Comparison of ENCODE assay signal across 9 cellular contexts in the genomic region with DNA sequence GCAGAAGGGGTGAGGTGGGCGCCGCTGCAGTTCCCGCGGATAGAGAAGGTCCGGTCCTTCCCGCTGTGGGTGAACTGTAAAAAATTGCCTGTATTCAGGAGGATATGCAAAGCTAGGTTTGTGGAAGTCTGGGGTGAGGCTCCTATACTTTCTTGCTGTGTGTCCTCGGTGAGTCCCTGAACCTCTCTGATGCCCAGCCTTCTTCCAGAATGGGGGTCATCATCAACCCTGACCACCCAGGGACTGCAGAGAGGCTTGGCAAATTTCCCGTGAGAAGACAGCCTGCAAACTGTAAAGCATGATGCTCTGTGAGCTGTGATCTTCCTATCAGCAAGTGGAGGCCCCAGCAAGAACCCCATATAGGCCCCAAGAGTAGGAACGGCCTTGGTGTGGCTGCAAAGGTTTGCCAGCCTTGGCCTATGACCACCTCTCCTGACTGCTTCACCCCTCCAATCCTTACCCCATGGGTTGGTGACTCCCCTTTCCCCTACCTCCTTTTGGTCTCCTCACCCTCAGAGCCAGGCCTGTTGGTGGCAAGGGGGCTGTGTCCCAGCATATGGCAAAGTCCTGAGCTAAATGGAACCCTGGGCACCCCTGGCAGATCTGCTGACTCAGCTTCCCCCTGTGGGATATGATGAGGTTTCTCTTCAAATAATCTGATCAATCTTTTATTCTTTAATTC. TPM values are rescaled to one million over a fixed set of nuclear protein-coding genes. Genes with fewer than 3 reads are reported as not detected.
DNase-seq lines count a peak whose midpoint lies in the region; ATAC-seq and TF ChIP-seq lines count a peak whose summit lies in the region.
"Had no signal": no experiment of that assay in that cellular context is flagged by ENCODE, and none has a peak within 500 bp of the region (broad histone marks: within the 10 kb centered on the region; RNA-seq: fewer than 3 reads in every experiment).

No MANE protein-coding gene starts in this region.

- ATAC-seq in GM18511 (IDR thresholded peaks at IDR 0.05; ENCODE audit: unreplicated experiment), result peak; percentile 13
- peak; percentile 9 to 29 for ATAC-seq in naive thymus-derived CD8-positive, alpha-beta T cell

- peaks cover 0 to 25% (median 4%) of the 10 kb centered on the region in 9 donors for H3K9me3 Mint-ChIP-seq in naive thymus-derived CD8-positive, alpha-beta T cell

- peaks cover 0 to 8% (median 0%) of the 10 kb centered on the region in 5 donors for H3K27me3 Mint-ChIP-seq in naive thymus-derived CD8-positive, alpha-beta T cell

- DNase-seq in KBM-7, result peak; percentile 11
- DNase-seq in cardiac fibroblast (ENCODE audit: low read depth in 2 of 2), result peak; percentile 7 to 9
- peak in 3 of 10 donors; percentile 10 to 27 (median 11) for DNase-seq in naive thymus-derived CD8-positive, alpha-beta T cell
- DNase-seq in SIG-M5 treated with dmso at 0.1 percent for 504 hours (lab: John Stamatoyannopoulos, UW; ENCODE audit: unreplicated experiment), result no peak
- DNase-seq in activated effector memory CD4-positive, alpha-beta T cell treated with anti-CD3 and anti-CD28 coated beads, Interleukin-2, amount 50 U/mL, for 16 hours, result no peak
- no peak for DNase-seq in GDM1 (lab: John Stamatoyannopoulos, UW)
- no peak for DNase-seq in GM03348 (ENCODE audit: low spot score)

- H3K36me3 Mint-ChIP-seq in naive thymus-derived CD8-positive, alpha-beta T cell, result peaks cover 16 to 30% (median 28%) of the 10 kb centered on the region in 3 donors

- peak overlapping the region; percentile 90 to 91 for H3K4me3 ChIP-seq in cardiac fibroblast (replicated peaks in 1 of 2; ENCODE audit: low read depth in 2 of 2, low read length in 2 of 2)

- H3K4me3 Mint-ChIP-seq in naive thymus-derived CD8-positive, alpha-beta T cell, result peak overlapping the region; percentile 84 to 97 (median 90)

- in situ Hi-C loops in KBM-7 (cut with MboI; ENCODE audit: low pct_unique_long_range_greater_than_20kb, low sequenced_read_pairs), result loop anchor here (25.0 kb wide), 3 partner anchors 306 to 881 kb away; no protein-coding TSS in a partner anchor

- peak overlapping the region; percentile 66 to 92 (median 86) for H3K27ac Mint-ChIP-seq in naive thymus-derived CD8-positive, alpha-beta T cell

- no peak for TF ChIP-seq CTCF in cardiac fibroblast (IDR thresholded peaks at IDR 0.05; ENCODE audit: low read depth, low read length)

- POLR2A ChIA-PET in naive thymus-derived CD8-positive, alpha-beta T cell (lab: Charles Lee), result no interaction called here

- H3K4me1 Mint-ChIP-seq in naive thymus-derived CD8-positive, alpha-beta T cell, result peaks cover 15 to 25% (median 18%) of the 10 kb centered on the region in 4 donors

RNA-seq across cellular contexts. Expression of a gene that starts 0.8 kb away (rescaled TPM):
- 1 to 10 TPM; 4.5 to 4.7 TPM for total RNA-seq in naive thymus-derived CD8-positive, alpha-beta T cell
- polyA plus RNA-seq in naive thymus-derived CD8-positive, alpha-beta T cell, result 10 to 100 TPM in 1 of 3 donors, 1 to 10 TPM in 2; 9.2 to 11.9 (median 9.6) TPM

RNA-seq across cellular contexts. Expression of a gene that starts 31.0 kb away (rescaled TPM):
- total RNA-seq in naive thymus-derived CD8-positive, alpha-beta T cell, result not detected
- polyA plus RNA-seq in naive thymus-derived CD8-positive, alpha-beta T cell, result not detected
- total RNA-seq: activated CD8-positive, alpha-beta memory T cell treated with anti-CD3 and anti-CD28 coated beads for 36 hours had no signal

Comparison
In these comparisons a context has a peak if more than half of its experiments do, and no peak if none do; other contexts are left out.
1. DNase-seq: peak in KBM-7 (single experiment) and cardiac fibroblast (2 of 2); none in SIG-M5 treated with dmso at 0.1 percent for 504 hours (single experiment), activated effector memory CD4-positive, alpha-beta T cell treated with anti-CD3 and anti-CD28 coated beads, Interleukin-2, amount 50 U/mL, for 16 hours (single experiment), GDM1 (single experiment) and GM03348 (single experiment).